ENCODE assay signal across 8 cellular contexts in genomic region chr16:53099318-53100130, GRCh38. TPM values are rescaled to one million over a fixed set of nuclear protein-coding genes. Genes with fewer than 3 reads are reported as not detected.
DNase-seq lines count a peak whose midpoint lies in the region; ATAC-seq, FAIRE-seq and TF ChIP-seq lines count a peak whose summit lies in the region.

No MANE protein-coding gene starts in this region.

- H3K27me3 ChIP-seq in neutrophil (no peaks in the 10 kb centered on the region), thoracic aorta (replicated peaks; ENCODE audit: insufficient read depth) (no peaks in the 10 kb centered on the region)

- H3K27ac ChIP-seq in neutrophil: peak overlapping the region; percentile 87
- peak overlapping the region; percentile 92 to 96 for H3K27ac ChIP-seq in thoracic aorta

- peaks cover 18% of the 10 kb centered on the region for H3K4me1 Mint-ChIP-seq in activated naive CD4-positive, alpha-beta T cell treated with anti-CD3 and anti-CD28 coated beads, Interleukin-2, amount 50 U/mL, for 24 hours

- ATAC-seq in thoracic aorta (ENCODE audit: insufficient number of reproducible peaks, low FRiP score, low read depth): peak; percentile 67

- H3K36me3 Mint-ChIP-seq in activated naive CD4-positive, alpha-beta T cell treated with anti-CD3 and anti-CD28 coated beads, Interleukin-2, amount 50 U/mL, for 24 hours: no peaks in the 10 kb centered on the region

- TF ChIP-seq CTCF in LNCaP clone FGC (IDR thresholded peaks at IDR 0.05; ENCODE audit: control insufficient read depth, extremely low read depth, insufficient read depth) (no peak), neutrophil (IDR thresholded peaks at IDR 0.05) (no peak), thoracic aorta (IDR thresholded peaks at IDR 0.05) (no peak)

- H3K4me3 ChIP-seq in LNCaP clone FGC (ENCODE audit: low read depth, low read length): peak overlapping the region; percentile 49
- H3K4me3 ChIP-seq in neutrophil (ENCODE audit: low read depth in 1 of 2, low read length in 1 of 2): peak overlapping the region; percentile 57 to 59
- peak overlapping the region; percentile 74 for H3K4me3 ChIP-seq in thoracic aorta

- H3K9me3 Mint-ChIP-seq in activated naive CD4-positive, alpha-beta T cell treated with anti-CD3 and anti-CD28 coated beads, Interleukin-2, amount 50 U/mL, for 24 hours: no peaks in the 10 kb centered on the region

- FAIRE-seq in H54 (lab: Jason Lieb, UNC): peak; percentile 80

- peak; percentile 95 for DNase-seq in EH (ENCODE audit: low read depth)
- peak; percentile 79 for DNase-seq in H54 (ENCODE audit: insufficient read length, low spot score)
- peak; percentile 94 for DNase-seq in LNCaP clone FGC (ENCODE audit: low read depth)
- DNase-seq in SHP77 treated with DMSO at 0.1 percent for 48 hours (lab: John Stamatoyannopoulos, UW): peak; percentile 88
- DNase-seq in globus pallidus (ENCODE audit: low spot score): peak; percentile 93
- DNase-seq in thoracic aorta (ENCODE audit: low spot score): peak; percentile 66

- no peaks in the 10 kb centered on the region for H3K36me3 ChIP-seq in neutrophil
- H3K36me3 ChIP-seq in thoracic aorta: no peaks in the 10 kb centered on the region

- peak overlapping the region; percentile 87 for H3K4me3 Mint-ChIP-seq in activated naive CD4-positive, alpha-beta T cell treated with anti-CD3 and anti-CD28 coated beads, Interleukin-2, amount 50 U/mL, for 24 hours

- H3K27ac Mint-ChIP-seq in activated naive CD4-positive, alpha-beta T cell treated with anti-CD3 and anti-CD28 coated beads, Interleukin-2, amount 50 U/mL, for 24 hours: peak overlapping the region; percentile 62

- TF ChIP-seq POLR2A in H54 (IDR thresholded peaks at IDR 0.05; ENCODE audit: low read depth, low read length): peak; percentile 16; the same call in 1 of the 2 replicates

- no peaks in the 10 kb centered on the region for H3K27me3 Mint-ChIP-seq in activated naive CD4-positive, alpha-beta T cell treated with anti-CD3 and anti-CD28 coated beads, Interleukin-2, amount 50 U/mL, for 24 hours

- peaks cover 31 to 33% of the 10 kb centered on the region in 2 experiments for H3K4me1 ChIP-seq in neutrophil (ENCODE audit: control insufficient read depth in 1 of 2, insufficient read depth in 1 of 2, low read depth in 1 of 2, low read length in 1 of 2)
- peaks cover 13 to 52% of the 10 kb centered on the region in 2 donors for H3K4me1 ChIP-seq in thoracic aorta (ENCODE audit: control insufficient read depth in 1 of 2, low read depth in 2 of 2)

- no peaks in the 10 kb centered on the region for H3K9me3 ChIP-seq in neutrophil
- H3K9me3 ChIP-seq in thoracic aorta: no peaks in the 10 kb centered on the region

RNA-seq across cellular contexts. Expression of gene CHD9, which starts 44.7 kb away (rescaled TPM):
- total RNA-seq in thoracic aorta: 100 to 1,000 TPM in 1 of 2 donors, 10 to 100 TPM in 1; 71.3 to 152 TPM

RNA-seq across cellular contexts. Expression of gene CHD9NB, which starts 46.8 kb away (rescaled TPM):
- total RNA-seq in thoracic aorta: 1 to 10 TPM in 1 of 2 donors, under 1 TPM in 1; 0.85 to 2.3 TPM

Comparison
In these comparisons a context has a peak if more than half of its experiments do, and no peak if none do; other contexts are left out.
1. Peak in every context shown above with its lines: DNase-seq, ATAC-seq, H3K4me3 ChIP-seq and H3K27ac ChIP-seq.